Comparison of ENCODE assay signal across 10 cellular contexts in the genomic region with DNA sequence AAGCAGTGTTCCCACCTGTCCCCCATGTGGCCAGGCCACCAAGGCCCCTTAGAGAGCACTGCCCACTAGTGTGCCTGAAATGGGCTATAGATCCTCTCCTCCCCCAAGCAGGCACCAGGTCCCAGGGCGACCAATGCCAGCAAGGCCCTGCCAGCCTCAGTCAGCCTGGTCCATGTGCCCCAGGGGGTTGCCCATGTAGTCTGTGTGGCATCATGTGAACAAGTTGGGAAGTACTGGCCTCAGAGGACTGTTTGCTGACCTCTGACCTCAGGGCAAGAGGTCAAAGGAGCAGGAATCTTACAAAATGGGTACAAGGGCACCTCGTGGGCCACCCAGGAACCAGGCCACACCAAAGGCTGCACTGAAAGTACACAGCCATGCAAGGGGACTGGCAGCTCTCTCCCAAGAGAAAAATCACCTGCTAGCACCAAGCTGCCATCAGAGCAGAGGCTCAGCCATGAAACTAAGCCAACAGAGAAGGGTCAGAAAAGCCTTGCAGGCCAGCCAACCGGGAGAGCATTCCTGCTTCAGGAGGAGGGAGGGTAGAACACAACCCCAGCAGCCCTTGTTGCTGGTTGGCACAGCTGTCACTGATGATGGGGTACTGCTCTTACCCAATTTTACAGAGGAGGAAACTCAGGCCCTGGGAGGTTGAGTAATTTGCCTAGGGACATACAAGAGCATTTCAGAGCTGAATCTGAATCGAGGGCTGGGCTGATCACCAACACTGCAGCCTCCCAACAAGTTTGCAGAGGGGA. TPM values are rescaled to one million over a fixed set of nuclear protein-coding genes. Genes with fewer than 3 reads are reported as not detected.
DNase-seq lines count a peak whose midpoint lies in the region; ATAC-seq, FAIRE-seq and TF ChIP-seq lines count a peak whose summit lies in the region.
"Had no signal": no experiment of that assay in that cellular context is flagged by ENCODE, and none has a peak within 500 bp of the region (broad histone marks: within the 10 kb centered on the region; RNA-seq: fewer than 3 reads in every experiment).

No MANE protein-coding gene starts in this region.

- H2AFZ ChIP-seq in IMR-90 (replicated peaks; ENCODE audit: low read length, poor library complexity) = no peak overlapping the region

- no peak overlapping the region for H4K5ac ChIP-seq in IMR-90 (ENCODE audit: low read depth, low read length)

- no peaks in the 10 kb centered on the region for H3K9me3 ChIP-seq in IMR-90 (ENCODE audit: control insufficient read depth, insufficient read depth, low read length)
- H3K9me3 ChIP-seq in right cardiac atrium (ENCODE audit: control insufficient read depth, low read length) = no peaks in the 10 kb centered on the region

- no peak overlapping the region for H3K9ac ChIP-seq in IMR-90 (ENCODE audit: low read depth, low read length)

- TF ChIP-seq RAD21 in IMR-90 (IDR thresholded peaks at IDR 0.05; ENCODE audit: low read length) = no peak

- H2BK5ac ChIP-seq in IMR-90 (ENCODE audit: low read depth, low read length, poor library complexity, severe bottlenecking) = no peak overlapping the region

- no peak overlapping the region for H3K14ac ChIP-seq in IMR-90 (replicated peaks; ENCODE audit: low read depth, low read length)

- no peaks in the 10 kb centered on the region for H4K20me1 ChIP-seq in IMR-90 (ENCODE audit: insufficient read depth, low read length)

- DNase-seq in AG09309 (ENCODE audit: low read depth) = peak; percentile 47
- DNase-seq in IMR-90 = no peak
- no peak for DNase-seq in activated CD8-positive, alpha-beta T cell treated with anti-CD3 and anti-CD28 coated beads, Interleukin-2, amount 10 ng/mL, durations not matched to agents 7 days and 5 days
- DNase-seq in right cardiac atrium = peak in 2 of 3 donors; percentile 51 to 62
- no peak for DNase-seq in RCC 7860 (ENCODE audit: low spot score)
- no peak for DNase-seq in GM12892 (ENCODE audit: insufficient read length)
- DNase-seq in G401 (ENCODE audit: low spot score) = no peak
- DNase-seq: NCI-H446 treated with DMSO at 0.1 percent for 48 hours, WERI-Rb-1 had no signal

- no peak overlapping the region for H2AK5ac ChIP-seq in IMR-90 (ENCODE audit: low read depth, low read length)

- H3K4me1 Mint-ChIP-seq in activated CD8-positive, alpha-beta T cell treated with anti-CD3 and anti-CD28 coated beads, Interleukin-2, amount 10 ng/mL, durations not matched to agents 7 days and 5 days (ENCODE audit: low read depth) = peaks cover 26% of the 10 kb centered on the region

- no peak overlapping the region for H3K4ac ChIP-seq in IMR-90 (ENCODE audit: low read depth, low read length)

- in situ Hi-C loops in IMR-90 (cut with MboI; ENCODE audit: low sequenced_read_pairs) = no loop called here
- in situ Hi-C loops in G401 (cut with HindIII; ENCODE audit: low sequenced_read_pairs) = no loop called here

- FAIRE-seq in RCC 7860 (lab: Jason Lieb, UNC) = no peak
- FAIRE-seq in GM12892 (lab: Jason Lieb, UNC) = no peak

- H3K9me1 ChIP-seq in IMR-90 (ENCODE audit: insufficient read depth, low read length) = peaks cover 5% of the 10 kb centered on the region

- H2BK15ac ChIP-seq in IMR-90 (ENCODE audit: low read depth, low read length) = no peak overlapping the region

- 50% methylated on average over 1 of the region's 4 CpGs; no CpG with 5 or more reads in 1 of the 2 experiments for WGBS in IMR-90 (ENCODE audit: extremely low coverage in 2 of 2, insufficient read length in 1 of 2), 2 experiments
- WGBS in right cardiac atrium = 61% methylated on average over 4 of the region's 4 CpGs

- no peaks in the 10 kb centered on the region for H3K27me3 Mint-ChIP-seq in activated CD8-positive, alpha-beta T cell treated with anti-CD3 and anti-CD28 coated beads, Interleukin-2, amount 10 ng/mL, durations not matched to agents 7 days and 5 days (ENCODE audit: low read depth)

- H4K8ac ChIP-seq in IMR-90 (ENCODE audit: low read depth in 2 of 2, low read length in 2 of 2) = no peak overlapping the region

- no peaks in the 10 kb centered on the region for H3K9me3 Mint-ChIP-seq in activated CD8-positive, alpha-beta T cell treated with anti-CD3 and anti-CD28 coated beads, Interleukin-2, amount 10 ng/mL, durations not matched to agents 7 days and 5 days (ENCODE audit: insufficient read depth)

- H2AK9ac ChIP-seq in IMR-90 (replicated peaks; ENCODE audit: low read depth, low read length, poor library complexity) = peak overlapping the region; percentile 34

- H2BK20ac ChIP-seq in IMR-90 (ENCODE audit: low read depth, low read length) = no peak overlapping the region

- no peak overlapping the region for H4K91ac ChIP-seq in IMR-90 (ENCODE audit: insufficient read depth, low read depth, low read length)

- no peak overlapping the region for H3K23ac ChIP-seq in IMR-90 (ENCODE audit: low read depth, low read length)

- no peaks in the 10 kb centered on the region for H3K36me3 ChIP-seq in IMR-90 (ENCODE audit: control insufficient read depth, insufficient read depth, low read length)
- H3K36me3 ChIP-seq: WERI-Rb-1 had no signal

- POLR2A ChIA-PET in IMR-90 (lab: Charles Lee; ENCODE audit: unreplicated experiment) = no interaction called here
- POLR2A ChIA-PET in activated CD8-positive, alpha-beta T cell treated with anti-CD3 and anti-CD28 coated beads, Interleukin-2, amount 10 ng/mL, durations not matched to agents 7 days and 5 days (lab: Charles Lee) = interaction anchor here (0.9 to 1.5 kb wide), 3 partner anchors 11 to 49 kb away, joined by 3 to 4 read pairs (median 3); no protein-coding TSS in a partner anchor

- H3K4me3 Mint-ChIP-seq in activated CD8-positive, alpha-beta T cell treated with anti-CD3 and anti-CD28 coated beads, Interleukin-2, amount 10 ng/mL, durations not matched to agents 7 days and 5 days = no peak overlapping the region

- H3K27ac ChIP-seq in IMR-90 (ENCODE audit: insufficient read depth, low read length) = no peak overlapping the region
- peak overlapping the region; percentile 3 for H3K27ac ChIP-seq in right cardiac atrium (ENCODE audit: low read length)
- H3K27ac ChIP-seq: WERI-Rb-1 had no signal

- ATAC-seq in IMR-90 (ENCODE audit: low read depth) = peak; percentile 56
- ATAC-seq in activated CD8-positive, alpha-beta T cell treated with anti-CD3 and anti-CD28 coated beads, Interleukin-2, amount 10 ng/mL, durations not matched to agents 7 days and 5 days = no peak
- ATAC-seq in right cardiac atrium = peak; percentile 48 to 57
- ATAC-seq in GM18505 (IDR thresholded peaks at IDR 0.05; ENCODE audit: unreplicated experiment) = no peak

- peak overlapping the region; percentile 76 for H3K27ac Mint-ChIP-seq in activated CD8-positive, alpha-beta T cell treated with anti-CD3 and anti-CD28 coated beads, Interleukin-2, amount 10 ng/mL, durations not matched to agents 7 days and 5 days

- no peaks in the 10 kb centered on the region for H3K79me1 ChIP-seq in IMR-90 (ENCODE audit: low read depth in 1 of 2, low read length in 2 of 2)

- TF ChIP-seq CTCF in AG09309 (IDR thresholded peaks at IDR 0.05; ENCODE audit: control insufficient read depth, insufficient read depth, low read depth, low read length, missing control alignments) (no peak), IMR-90 (conservative IDR thresholded peaks at IDR 0.05; ENCODE audit: low read depth, low read length) (no peak)

- H3K18ac ChIP-seq in IMR-90 (ENCODE audit: low read depth, low read length) = no peak overlapping the region

- H3K36me3 Mint-ChIP-seq in activated CD8-positive, alpha-beta T cell treated with anti-CD3 and anti-CD28 coated beads, Interleukin-2, amount 10 ng/mL, durations not matched to agents 7 days and 5 days (ENCODE audit: low read depth) = no peaks in the 10 kb centered on the region

- no peak overlapping the region for H3K56ac ChIP-seq in IMR-90 (ENCODE audit: extremely low read depth, insufficient read depth, low read length)

- H3K27me3 ChIP-seq in IMR-90 (ENCODE audit: control insufficient read depth, insufficient read depth, low read length) (no peaks in the 10 kb centered on the region; the same call in 1 of the 2 replicates), right cardiac atrium (ENCODE audit: control insufficient read depth, insufficient read depth) (no peaks in the 10 kb centered on the region)

- H3K4me2 ChIP-seq in IMR-90 (ENCODE audit: low read depth, low read length) = no peak overlapping the region

- H2BK120ac ChIP-seq in IMR-90 (ENCODE audit: low read depth, low read length) = no peak overlapping the region

- dilution Hi-C loops in IMR-90 (cut with HindIII; ENCODE audit: low sequenced_read_pairs, unreplicated experiment) = no loop called here

- no TSS peak for BruUV-seq in IMR-90 (replicated peaks; lab: Mats Ljungman, UMichigan)

- intact Hi-C loops in IMR-90 (cut with micrococcal nuclease) (no loop called here), right cardiac atrium (cut with DNase I) (no loop called here)

- H3K4me1 ChIP-seq in IMR-90 (ENCODE audit: control insufficient read depth, insufficient read depth, low read length) (peaks cover 6% of the 10 kb centered on the region), right cardiac atrium (ENCODE audit: control insufficient read depth, insufficient read depth, low read length) (peaks cover 2% of the 10 kb centered on the region)

- TF ChIP-seq POLR2A in IMR-90 (IDR thresholded peaks at IDR 0.05; ENCODE audit: low read depth, low read length) (no peak), GM18505 (IDR thresholded peaks at IDR 0.05; ENCODE audit: borderline replicate concordance, extremely low read depth, insufficient read depth, insufficient read length) (no peak), GM12892 (IDR thresholded peaks at IDR 0.05; ENCODE audit: low read depth, low read length) (no peak)

- CTCF ChIA-PET in IMR-90 (lab: Yijun Ruan, JAX) = no interaction called here
- CTCF ChIA-PET in activated CD8-positive, alpha-beta T cell treated with anti-CD3 and anti-CD28 coated beads, Interleukin-2, amount 10 ng/mL, durations not matched to agents 7 days and 5 days (lab: Charles Lee) = no interaction called here

- H3K4me3 ChIP-seq in AG09309 (ENCODE audit: control insufficient read depth, low read depth, low read length) (no peak overlapping the region), IMR-90 (ENCODE audit: insufficient read depth, low read depth, low read length) (no peak overlapping the region), right cardiac atrium (ENCODE audit: low read length) (no peak overlapping the region)

RNA-seq across cellular contexts. Expression of gene FURIN, which starts 5.2 kb away (rescaled TPM):
- total RNA-seq in IMR-90 (2012; rRNA removed) (30.8 and 34.8 TPM in 2 replicates), right cardiac atrium (10 to 100 TPM; 57.4 to 69.0 (median 60.8) TPM)
- polyA plus RNA-seq in IMR-90 (2012; rRNA removed) (54.3 and 59.5 TPM in 2 replicates), right cardiac atrium (60.1 TPM)
- 63.9 and 93.8 TPM in 2 replicates for polyA plus RNA-seq in IMR-90 (2012; cell fraction: cytosol; rRNA removed)
- polyA plus RNA-seq in IMR-90 (2012; cell fraction: nucleus; rRNA removed; ENCODE audit: low replicate concordance) = 31.1 and 62.0 TPM in 2 replicates
- 10 to 100 TPM; 86.0 to 86.5 TPM for total RNA-seq in activated CD8-positive, alpha-beta T cell treated with anti-CD3 and anti-CD28 coated beads, Interleukin-2, amount 10 ng/mL, durations not matched to agents 7 days and 5 days
- 12.6 TPM for polyA plus RNA-seq in GM12892 (2012; ENCODE audit: missing spikeins)
- total RNA-seq in G401 (2014; rRNA removed; shearing (Covaris generic)) = 21.8 and 28.9 TPM in 2 replicates

RNA-seq across cellular contexts. Expression of gene FES, which starts 21.2 kb away (rescaled TPM):
- total RNA-seq in IMR-90 (2012; rRNA removed) (9.7 and 11.7 TPM in 2 replicates), right cardiac atrium (10 to 100 TPM; 15.6 to 21.0 (median 18.0) TPM)
- polyA plus RNA-seq in IMR-90 (2012; rRNA removed) (10.5 and 12.5 TPM in 2 replicates), right cardiac atrium (17.6 TPM)
- 7.8 and 7.9 TPM in 2 replicates for polyA plus RNA-seq in IMR-90 (2012; cell fraction: cytosol; rRNA removed)
- 61.9 and 147 TPM in 2 replicates for polyA plus RNA-seq in IMR-90 (2012; cell fraction: nucleus; rRNA removed; ENCODE audit: low replicate concordance)
- 10 to 100 TPM; 10.5 to 11.1 TPM for total RNA-seq in activated CD8-positive, alpha-beta T cell treated with anti-CD3 and anti-CD28 coated beads, Interleukin-2, amount 10 ng/mL, durations not matched to agents 7 days and 5 days
- polyA plus RNA-seq in GM12892 (2012; ENCODE audit: missing spikeins) = 1.3 TPM
- total RNA-seq in G401 (2014; rRNA removed; shearing (Covaris generic)) = 0.43 and 0.64 TPM in 2 replicates

RNA-seq across cellular contexts. Expression of gene MAN2A2, which starts 40.0 kb away (rescaled TPM):
- total RNA-seq in IMR-90 (2012; rRNA removed) = 3.4 and 6.1 TPM in 2 replicates
- 52.5 and 55.5 TPM in 2 replicates for polyA plus RNA-seq in IMR-90 (2012; rRNA removed)
- 22.5 and 26.8 TPM in 2 replicates for polyA plus RNA-seq in IMR-90 (2012; cell fraction: cytosol; rRNA removed)
- polyA plus RNA-seq in IMR-90 (2012; cell fraction: nucleus; rRNA removed; ENCODE audit: low replicate concordance) = 104 and 294 TPM in 2 replicates
- 10 to 100 TPM; 82.7 to 97.7 TPM for total RNA-seq in activated CD8-positive, alpha-beta T cell treated with anti-CD3 and anti-CD28 coated beads, Interleukin-2, amount 10 ng/mL, durations not matched to agents 7 days and 5 days
- 100 to 1,000 TPM in 2 of 4 donors, 10 to 100 TPM in 2; 75.9 to 118 (median 93.4) TPM for total RNA-seq in right cardiac atrium
- polyA plus RNA-seq in right cardiac atrium = 41.6 TPM
- polyA plus RNA-seq in GM12892 (2012; ENCODE audit: missing spikeins) = 35.7 TPM
- total RNA-seq in G401 (2014; rRNA removed; shearing (Covaris generic)) = 23.8 and 33.4 TPM in 2 replicates

Comparison
In these comparisons a context has a peak if more than half of its experiments do, and no peak if none do; other contexts are left out.
1. DNase-seq: peak in AG09309 (single experiment) and right cardiac atrium (2 of 3); none in IMR-90 (single experiment), activated CD8-positive, alpha-beta T cell treated with anti-CD3 and anti-CD28 coated beads, Interleukin-2, amount 10 ng/mL, durations not matched to agents 7 days and 5 days (single experiment), RCC 7860 (single experiment), GM12892 (single experiment) and G401 (single experiment).
2. ATAC-seq: peak in IMR-90 (single experiment) and right cardiac atrium (2 of 2); none in activated CD8-positive, alpha-beta T cell treated with anti-CD3 and anti-CD28 coated beads, Interleukin-2, amount 10 ng/mL, durations not matched to agents 7 days and 5 days (single experiment) and GM18505 (single experiment).